ENCODE assay signal across 8 cellular contexts in genomic region chr19:9322201-9322600, GRCh38. TPM values are rescaled to one million over a fixed set of nuclear protein-coding genes. Genes with fewer than 3 reads are reported as not detected.
DNase-seq lines count a peak whose midpoint lies in the region; ATAC-seq and TF ChIP-seq lines count a peak whose summit lies in the region.
"Not testable (repeated sequence)": the region's sequence is repeated elsewhere in the genome, so short reads cannot be mapped to it uniquely, and the experiment has no call there.

No MANE protein-coding gene starts in this region.

- CTCF ChIA-PET in CD4-positive, alpha-beta T cell (lab: Charles Lee), result interaction anchor here (0.6 to 2.1 kb wide), 2 partner anchors 12 to 1972 kb away, joined by 3 to 18 read pairs; partner anchors contain the start of gene ZNF699
- CTCF ChIA-PET in WTC11 (lab: Charles Lee), result not testable (repeated sequence)

- peaks cover 15% of the 10 kb centered on the region for H3K9me3 ChIP-seq in CD4-positive, alpha-beta T cell (ENCODE audit: control insufficient read depth, low read length)

- peaks cover 28% of the 10 kb centered on the region for H3K4me1 Mint-ChIP-seq in CD4-positive, alpha-beta T cell (ENCODE audit: low read depth)
- H3K4me1 Mint-ChIP-seq in HFFc6 (ENCODE audit: low read depth), result peaks cover 17% of the 10 kb centered on the region
- not testable (repeated sequence) for H3K4me1 Mint-ChIP-seq in WTC11; memory B cell; progenitor cell of endocrine pancreas (ENCODE audit: low read depth)
- peaks cover 17% of the 10 kb centered on the region for H3K4me1 Mint-ChIP-seq in activated T-cell treated with anti-CD3 and anti-CD28 coated beads, Interleukin-2, amount 50 U/mL, for 72 hours (ENCODE audit: low read depth)
- peaks cover 18% of the 10 kb centered on the region for H3K4me1 Mint-ChIP-seq in activated naive CD8-positive, alpha-beta T cell treated with anti-CD3 and anti-CD28 coated beads, Interleukin-2, amount 10 ng/mL, durations not matched to agents 7 days and 5 days
- H3K4me1 Mint-ChIP-seq in natural killer cell treated with Interleukin-12 subunit alpha and Interleukin-12 subunit beta and Interleukin-15 and Interleukin-18, amount 100 ng/mL, for 72 hours (ENCODE audit: low read depth in 2 of 2), result peaks cover 16 to 20% of the 10 kb centered on the region in 2 donors

- H3K27ac ChIP-seq in CD4-positive, alpha-beta T cell (ENCODE audit: low read depth, low read length), result not testable (repeated sequence)

- H3K27ac Mint-ChIP-seq in CD4-positive, alpha-beta T cell, result peak overlapping the region; percentile 90
- not testable (repeated sequence) for H3K27ac Mint-ChIP-seq in HFFc6; WTC11; activated T-cell treated with anti-CD3 and anti-CD28 coated beads, Interleukin-2, amount 50 U/mL, for 72 hours; memory B cell; progenitor cell of endocrine pancreas
- H3K27ac Mint-ChIP-seq in activated naive CD8-positive, alpha-beta T cell treated with anti-CD3 and anti-CD28 coated beads, Interleukin-2, amount 10 ng/mL, durations not matched to agents 7 days and 5 days, result peak overlapping the region; percentile 6
- peak overlapping the region in 1 of 2 donors; percentile 85 for H3K27ac Mint-ChIP-seq in natural killer cell treated with Interleukin-12 subunit alpha and Interleukin-12 subunit beta and Interleukin-15 and Interleukin-18, amount 100 ng/mL, for 72 hours

- H3K9me3 Mint-ChIP-seq in CD4-positive, alpha-beta T cell, result peaks cover 12% of the 10 kb centered on the region
- peaks cover 44% of the 10 kb centered on the region for H3K9me3 Mint-ChIP-seq in HFFc6
- peaks cover 52% of the 10 kb centered on the region for H3K9me3 Mint-ChIP-seq in WTC11
- H3K9me3 Mint-ChIP-seq in activated T-cell treated with anti-CD3 and anti-CD28 coated beads, Interleukin-2, amount 50 U/mL, for 72 hours, result peaks cover 12 to 20% of the 10 kb centered on the region in 2 donors
- peaks cover 24% of the 10 kb centered on the region for H3K9me3 Mint-ChIP-seq in activated naive CD8-positive, alpha-beta T cell treated with anti-CD3 and anti-CD28 coated beads, Interleukin-2, amount 10 ng/mL, durations not matched to agents 7 days and 5 days
- H3K9me3 Mint-ChIP-seq in memory B cell; natural killer cell treated with Interleukin-12 subunit alpha and Interleukin-12 subunit beta and Interleukin-15 and Interleukin-18, amount 100 ng/mL, for 72 hours: not testable (repeated sequence)
- peaks cover 38% of the 10 kb centered on the region for H3K9me3 Mint-ChIP-seq in progenitor cell of endocrine pancreas (ENCODE audit: low read depth)

- TF ChIP-seq CTCF in CD4-positive, alpha-beta T cell (IDR thresholded peaks at IDR 0.05); HFFc6 (IDR thresholded peaks at IDR 0.05); WTC11 (IDR thresholded peaks at IDR 0.05); progenitor cell of endocrine pancreas (IDR thresholded peaks at IDR 0.05; ENCODE audit: unreplicated experiment): not testable (repeated sequence)

- POLR2A ChIA-PET in CD4-positive, alpha-beta T cell (lab: Charles Lee), result interaction anchor here (1.3 to 2.6 kb wide), 2 partner anchors 12 to 113 kb away, joined by 5 to 16 read pairs; partner anchors contain the start of genes ZNF266 and ZNF699
- POLR2A ChIA-PET in WTC11 (lab: Charles Lee); activated naive CD8-positive, alpha-beta T cell treated with anti-CD3 and anti-CD28 coated beads, Interleukin-2, amount 10 ng/mL, durations not matched to agents 7 days and 5 days (lab: Charles Lee): not testable (repeated sequence)

- intact Hi-C loops in CD4-positive, alpha-beta T cell (cut with DNase I, micrococcal nuclease), result loop anchor here (1.0 to 10.0 kb wide), 5 partner anchors 12 to 473 kb away; partner anchors contain the start of genes ZNF317 (in 1 of the 2), ZNF426 (in 1 of the 2) and ZNF562 (in 1 of the 2)

- H3K27me3 Mint-ChIP-seq in CD4-positive, alpha-beta T cell; HFFc6 (ENCODE audit: insufficient read depth); activated T-cell treated with anti-CD3 and anti-CD28 coated beads, Interleukin-2, amount 50 U/mL, for 72 hours (ENCODE audit: low read depth); activated naive CD8-positive, alpha-beta T cell treated with anti-CD3 and anti-CD28 coated beads, Interleukin-2, amount 10 ng/mL, durations not matched to agents 7 days and 5 days; memory B cell; natural killer cell treated with Interleukin-12 subunit alpha and Interleukin-12 subunit beta and Interleukin-15 and Interleukin-18, amount 100 ng/mL, for 72 hours; progenitor cell of endocrine pancreas: not testable (repeated sequence)
- H3K27me3 Mint-ChIP-seq in WTC11 (ENCODE audit: low read depth), result peaks cover 20% of the 10 kb centered on the region

- not testable (repeated sequence) for H3K27me3 ChIP-seq in CD4-positive, alpha-beta T cell (ENCODE audit: control insufficient read depth, insufficient read depth, low read length)

- not testable (repeated sequence) for DNase-seq in CD4-positive, alpha-beta T cell; HFFc6; WTC11 (ENCODE audit: low spot score); activated T-cell treated with anti-CD3 and anti-CD28 coated beads, Interleukin-2, amount 50 U/mL, for 72 hours; activated naive CD8-positive, alpha-beta T cell treated with anti-CD3 and anti-CD28 coated beads, Interleukin-2, amount 10 ng/mL, durations not matched to agents 7 days and 5 days; memory B cell (ENCODE audit: low spot score in 2 of 2); natural killer cell treated with Interleukin-12 subunit alpha and Interleukin-12 subunit beta and Interleukin-15 and Interleukin-18, amount 100 ng/mL, for 72 hours (ENCODE audit: low spot score); progenitor cell of endocrine pancreas (ENCODE audit: low spot score, unreplicated experiment)

- H3K36me3 Mint-ChIP-seq in CD4-positive, alpha-beta T cell (ENCODE audit: low read depth), result peaks cover 48% of the 10 kb centered on the region
- H3K36me3 Mint-ChIP-seq in HFFc6 (ENCODE audit: low read depth) (peaks cover 41% of the 10 kb centered on the region), WTC11 (peaks cover 37% of the 10 kb centered on the region), memory B cell (peaks cover 14% of the 10 kb centered on the region), progenitor cell of endocrine pancreas (ENCODE audit: insufficient read depth) (peaks cover 32% of the 10 kb centered on the region)
- peaks cover 26 to 32% of the 10 kb centered on the region in 2 donors for H3K36me3 Mint-ChIP-seq in activated T-cell treated with anti-CD3 and anti-CD28 coated beads, Interleukin-2, amount 50 U/mL, for 72 hours (ENCODE audit: insufficient read depth in 2 of 2)
- peaks cover 28% of the 10 kb centered on the region for H3K36me3 Mint-ChIP-seq in activated naive CD8-positive, alpha-beta T cell treated with anti-CD3 and anti-CD28 coated beads, Interleukin-2, amount 10 ng/mL, durations not matched to agents 7 days and 5 days
- H3K36me3 Mint-ChIP-seq in natural killer cell treated with Interleukin-12 subunit alpha and Interleukin-12 subunit beta and Interleukin-15 and Interleukin-18, amount 100 ng/mL, for 72 hours, result peaks cover 17% of the 10 kb centered on the region

- ATAC-seq in CD4-positive, alpha-beta T cell (ENCODE audit: poor library complexity); WTC11; activated T-cell treated with anti-CD3 and anti-CD28 coated beads, Interleukin-2, amount 50 U/mL, for 72 hours (replicated peaks in 1 of 2); activated naive CD8-positive, alpha-beta T cell treated with anti-CD3 and anti-CD28 coated beads, Interleukin-2, amount 10 ng/mL, durations not matched to agents 7 days and 5 days (ENCODE audit: low read depth); memory B cell (ENCODE audit: low read depth); natural killer cell treated with Interleukin-12 subunit alpha and Interleukin-12 subunit beta and Interleukin-15 and Interleukin-18, amount 100 ng/mL, for 72 hours: not testable (repeated sequence)

- H3K4me3 Mint-ChIP-seq in CD4-positive, alpha-beta T cell, result peak overlapping the region; percentile 96
- H3K4me3 Mint-ChIP-seq in HFFc6 (peak overlapping the region; percentile 91), WTC11 (peak overlapping the region; percentile 27; the same call in 1 of the 2 replicates), memory B cell (peak overlapping the region; percentile 48), progenitor cell of endocrine pancreas (ENCODE audit: low read depth) (peak overlapping the region; percentile 7)
- H3K4me3 Mint-ChIP-seq in activated T-cell treated with anti-CD3 and anti-CD28 coated beads, Interleukin-2, amount 50 U/mL, for 72 hours, result peak overlapping the region; percentile 33 to 42
- H3K4me3 Mint-ChIP-seq in activated naive CD8-positive, alpha-beta T cell treated with anti-CD3 and anti-CD28 coated beads, Interleukin-2, amount 10 ng/mL, durations not matched to agents 7 days and 5 days, result peak overlapping the region; percentile 45
- peak overlapping the region; percentile 93 for H3K4me3 Mint-ChIP-seq in natural killer cell treated with Interleukin-12 subunit alpha and Interleukin-12 subunit beta and Interleukin-15 and Interleukin-18, amount 100 ng/mL, for 72 hours

RNA-seq across cellular contexts. Expression of gene ZNF559, which starts 1.8 kb away (rescaled TPM):
- total RNA-seq in CD4-positive, alpha-beta T cell, result 1 to 10 TPM; 4.7 to 6.5 TPM
- 10 to 100 TPM in 5 of 6 experiments, 1 to 10 TPM in 1; 9.2 to 13.8 (median 11.5) TPM for total RNA-seq in HFFc6 (2021; fragmentation: NEBNext Ultra II Directional; extraction: Animal tissue kit (Norgen Biotek cat#: 25700))
- total RNA-seq in WTC11 (2021), result 12.5 to 15.1 TPM (median 12.9 TPM) in 3 replicates
- 10 to 100 TPM; 18.3 to 19.7 TPM for total RNA-seq in activated T-cell treated with anti-CD3 and anti-CD28 coated beads, Interleukin-2, amount 50 U/mL, for 72 hours
- 10 to 100 TPM; 29.1 to 29.6 TPM for total RNA-seq in activated naive CD8-positive, alpha-beta T cell treated with anti-CD3 and anti-CD28 coated beads, Interleukin-2, amount 10 ng/mL, durations not matched to agents 7 days and 5 days
- 10 to 100 TPM in 1 of 2 donors, 1 to 10 TPM in 1; 9.5 to 13.5 TPM for total RNA-seq in natural killer cell treated with Interleukin-12 subunit alpha and Interleukin-12 subunit beta and Interleukin-15 and Interleukin-18, amount 100 ng/mL, for 72 hours
- total RNA-seq in progenitor cell of endocrine pancreas, result 42.4 and 42.5 TPM in 2 replicates

RNA-seq across cellular contexts. Expression of gene ZNF699, which starts 12.6 kb away (rescaled TPM):
- 10 to 100 TPM; 13.4 to 14.2 TPM for total RNA-seq in CD4-positive, alpha-beta T cell
- total RNA-seq in HFFc6 (2021; fragmentation: NEBNext Ultra II Directional; extraction: Animal tissue kit (Norgen Biotek cat#: 25700)), result 1 to 10 TPM; 5.5 to 7.1 (median 6.6) TPM
- total RNA-seq in WTC11 (2021) (3.2 to 5.9 TPM (median 3.7 TPM) in 3 replicates), progenitor cell of endocrine pancreas (6.6 and 8.0 TPM in 2 replicates)
- 10 to 100 TPM; 12.6 to 14.0 TPM for total RNA-seq in activated T-cell treated with anti-CD3 and anti-CD28 coated beads, Interleukin-2, amount 50 U/mL, for 72 hours
- total RNA-seq in activated naive CD8-positive, alpha-beta T cell treated with anti-CD3 and anti-CD28 coated beads, Interleukin-2, amount 10 ng/mL, durations not matched to agents 7 days and 5 days, result 10 to 100 TPM; 13.1 to 14.2 TPM
- 1 to 10 TPM; 4.5 to 6.7 TPM for total RNA-seq in natural killer cell treated with Interleukin-12 subunit alpha and Interleukin-12 subunit beta and Interleukin-15 and Interleukin-18, amount 100 ng/mL, for 72 hours

RNA-seq across cellular contexts. Expression of gene ZNF177, which starts 40.6 kb away (rescaled TPM):
- 1 to 10 TPM in 1 of 2 experiments, not detected in 1; 1.6 TPM for total RNA-seq in CD4-positive, alpha-beta T cell
- 1 to 10 TPM in 2 of 6 experiments, under 1 TPM in 4; 0.66 to 1.3 (median 0.91) TPM for total RNA-seq in HFFc6 (2021; fragmentation: NEBNext Ultra II Directional; extraction: Animal tissue kit (Norgen Biotek cat#: 25700))
- total RNA-seq in WTC11 (2021), result 4.0 to 5.5 TPM (median 5.5 TPM) in 3 replicates
- total RNA-seq in activated T-cell treated with anti-CD3 and anti-CD28 coated beads, Interleukin-2, amount 50 U/mL, for 72 hours, result 1 to 10 TPM; 1.7 to 3.8 TPM
- 1 to 10 TPM; 1.5 to 2.4 TPM for total RNA-seq in activated naive CD8-positive, alpha-beta T cell treated with anti-CD3 and anti-CD28 coated beads, Interleukin-2, amount 10 ng/mL, durations not matched to agents 7 days and 5 days
- under 1 TPM; 0.33 to 0.86 TPM for total RNA-seq in natural killer cell treated with Interleukin-12 subunit alpha and Interleukin-12 subunit beta and Interleukin-15 and Interleukin-18, amount 100 ng/mL, for 72 hours
- 12.7 and 12.9 TPM in 2 replicates for total RNA-seq in progenitor cell of endocrine pancreas

Comparison
In these comparisons a context has a peak if more than half of its experiments do, and no peak if none do; other contexts are left out.
1. H3K4me3 Mint-ChIP-seq: peak in every context shown above with its lines; median percentile 96 in CD4-positive, alpha-beta T cell; 93 in natural killer cell treated with Interleukin-12 subunit alpha and Interleukin-12 subunit beta and Interleukin-15 and Interleukin-18, amount 100 ng/mL, for 72 hours; 91 in HFFc6; 48 in memory B cell; 45 in activated naive CD8-positive, alpha-beta T cell treated with anti-CD3 and anti-CD28 coated beads, Interleukin-2, amount 10 ng/mL, durations not matched to agents 7 days and 5 days; 38 in activated T-cell treated with anti-CD3 and anti-CD28 coated beads, Interleukin-2, amount 50 U/mL, for 72 hours; 27 in WTC11; 7 in progenitor cell of endocrine pancreas.